In the genomic region with DNA sequence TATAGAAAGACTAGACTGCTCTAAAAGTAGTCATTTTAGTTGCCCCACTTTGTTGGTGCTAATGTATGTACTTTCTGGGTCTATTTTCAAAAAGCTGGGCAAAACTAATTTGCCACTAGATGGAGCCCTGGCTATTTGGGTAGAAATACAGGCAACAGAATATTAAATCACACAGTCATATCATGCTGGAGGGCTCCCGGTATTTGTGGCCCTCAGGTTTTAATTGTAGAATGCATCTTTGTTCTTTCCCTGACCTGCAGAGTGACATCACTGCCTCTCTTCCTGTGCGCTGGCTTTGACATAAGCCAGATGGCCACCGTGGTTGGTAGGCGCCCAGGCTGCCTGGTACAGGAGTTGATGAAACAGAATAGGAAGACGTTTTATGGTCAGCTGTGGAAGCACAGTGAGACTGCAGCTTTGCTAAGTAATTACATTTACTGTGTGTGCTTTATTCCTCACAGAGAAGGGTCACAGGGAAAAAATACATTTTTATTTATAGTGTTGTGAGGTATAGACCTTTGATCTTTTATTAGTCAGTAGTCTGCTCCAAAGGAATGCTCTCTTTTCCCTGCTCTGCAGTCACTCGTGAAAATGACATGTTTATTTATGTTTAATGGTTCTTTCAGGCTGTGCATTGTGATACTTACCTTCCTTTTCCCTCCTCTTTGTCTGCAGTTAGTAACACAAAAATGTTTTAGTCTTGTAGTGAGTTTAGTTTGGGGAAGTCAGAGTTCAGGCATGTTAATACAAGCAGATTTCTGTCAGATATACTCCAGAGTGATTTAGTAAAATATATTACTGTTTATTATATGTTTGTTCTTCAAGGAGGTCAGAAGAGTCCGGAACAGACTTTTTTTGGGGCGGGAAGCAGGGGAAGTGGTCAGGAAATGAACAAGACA, we compare ENCODE assay signal across 1 cellular context.
TF ChIP-seq lines count a peak whose summit lies in the region.

No MANE protein-coding gene starts in this region.

TF ChIP-seq in GM23338, 12 proteins besides CTCF, POLR2A, EP300 and RAD21 (continued from another document):
- TF ChIP-seq, protein P1, sequence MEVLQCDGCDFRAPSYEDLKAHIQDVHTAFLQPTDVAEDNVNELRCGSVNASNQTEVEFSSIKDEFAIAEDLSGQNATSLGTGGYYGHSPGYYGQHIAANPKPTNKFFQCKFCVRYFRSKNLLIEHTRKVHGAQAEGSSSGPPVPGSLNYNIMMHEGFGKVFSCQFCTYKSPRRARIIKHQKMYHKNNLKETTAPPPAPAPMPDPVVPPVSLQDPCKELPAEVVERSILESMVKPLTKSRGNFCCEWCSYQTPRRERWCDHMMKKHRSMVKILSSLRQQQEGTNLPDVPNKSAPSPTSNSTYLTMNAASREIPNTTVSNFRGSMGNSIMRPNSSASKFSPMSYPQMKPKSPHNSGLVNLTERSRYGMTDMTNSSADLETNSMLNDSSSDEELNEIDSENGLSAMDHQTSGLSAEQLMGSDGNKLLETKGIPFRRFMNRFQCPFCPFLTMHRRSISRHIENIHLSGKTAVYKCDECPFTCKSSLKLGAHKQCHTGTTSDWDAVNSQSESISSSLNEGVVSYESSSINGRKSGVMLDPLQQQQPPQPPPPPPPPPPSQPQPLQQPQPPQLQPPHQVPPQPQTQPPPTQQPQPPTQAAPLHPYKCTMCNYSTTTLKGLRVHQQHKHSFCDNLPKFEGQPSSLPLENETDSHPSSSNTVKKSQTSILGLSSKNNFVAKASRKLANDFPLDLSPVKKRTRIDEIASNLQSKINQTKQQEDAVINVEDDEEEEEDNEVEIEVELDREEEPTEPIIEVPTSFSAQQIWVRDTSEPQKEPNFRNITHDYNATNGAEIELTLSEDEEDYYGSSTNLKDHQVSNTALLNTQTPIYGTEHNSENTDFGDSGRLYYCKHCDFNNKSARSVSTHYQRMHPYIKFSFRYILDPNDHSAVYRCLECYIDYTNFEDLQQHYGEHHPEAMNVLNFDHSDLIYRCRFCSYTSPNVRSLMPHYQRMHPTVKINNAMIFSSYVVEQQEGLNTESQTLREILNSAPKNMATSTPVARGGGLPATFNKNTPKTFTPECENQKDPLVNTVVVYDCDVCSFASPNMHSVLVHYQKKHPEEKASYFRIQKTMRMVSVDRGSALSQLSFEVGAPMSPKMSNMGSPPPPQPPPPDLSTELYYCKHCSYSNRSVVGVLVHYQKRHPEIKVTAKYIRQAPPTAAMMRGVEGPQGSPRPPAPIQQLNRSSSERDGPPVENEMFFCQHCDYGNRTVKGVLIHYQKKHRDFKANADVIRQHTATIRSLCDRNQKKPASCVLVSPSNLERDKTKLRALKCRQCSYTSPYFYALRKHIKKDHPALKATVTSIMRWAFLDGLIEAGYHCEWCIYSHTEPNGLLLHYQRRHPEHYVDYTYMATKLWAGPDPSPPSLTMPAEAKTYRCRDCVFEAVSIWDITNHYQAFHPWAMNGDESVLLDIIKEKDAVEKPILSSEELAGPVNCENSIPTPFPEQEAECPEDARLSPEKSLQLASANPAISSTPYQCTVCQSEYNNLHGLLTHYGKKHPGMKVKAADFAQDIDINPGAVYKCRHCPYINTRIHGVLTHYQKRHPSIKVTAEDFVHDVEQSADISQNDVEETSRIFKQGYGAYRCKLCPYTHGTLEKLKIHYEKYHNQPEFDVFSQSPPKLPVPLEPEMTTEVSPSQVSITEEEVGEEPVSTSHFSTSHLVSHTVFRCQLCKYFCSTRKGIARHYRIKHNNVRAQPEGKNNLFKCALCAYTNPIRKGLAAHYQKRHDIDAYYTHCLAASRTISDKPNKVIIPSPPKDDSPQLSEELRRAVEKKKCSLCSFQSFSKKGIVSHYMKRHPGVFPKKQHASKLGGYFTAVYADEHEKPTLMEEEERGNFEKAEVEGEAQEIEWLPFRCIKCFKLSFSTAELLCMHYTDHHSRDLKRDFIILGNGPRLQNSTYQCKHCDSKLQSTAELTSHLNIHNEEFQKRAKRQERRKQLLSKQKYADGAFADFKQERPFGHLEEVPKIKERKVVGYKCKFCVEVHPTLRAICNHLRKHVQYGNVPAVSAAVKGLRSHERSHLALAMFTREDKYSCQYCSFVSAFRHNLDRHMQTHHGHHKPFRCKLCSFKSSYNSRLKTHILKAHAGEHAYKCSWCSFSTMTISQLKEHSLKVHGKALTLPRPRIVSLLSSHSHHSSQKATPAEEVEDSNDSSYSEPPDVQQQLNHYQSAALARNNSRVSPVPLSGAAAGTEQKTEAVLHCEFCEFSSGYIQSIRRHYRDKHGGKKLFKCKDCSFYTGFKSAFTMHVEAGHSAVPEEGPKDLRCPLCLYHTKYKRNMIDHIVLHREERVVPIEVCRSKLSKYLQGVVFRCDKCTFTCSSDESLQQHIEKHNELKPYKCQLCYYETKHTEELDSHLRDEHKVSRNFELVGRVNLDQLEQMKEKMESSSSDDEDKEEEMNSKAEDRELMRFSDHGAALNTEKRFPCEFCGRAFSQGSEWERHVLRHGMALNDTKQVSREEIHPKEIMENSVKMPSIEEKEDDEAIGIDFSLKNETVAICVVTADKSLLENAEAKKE (CRISPR knock-in tag; IDR thresholded peaks at IDR 0.05) = no peak
- TF ChIP-seq ETS1 (IDR thresholded peaks at IDR 0.05) = no peak
- no peak for TF ChIP-seq NANOG (IDR thresholded peaks at IDR 0.05; ENCODE audit: borderline replicate concordance)
- TF ChIP-seq ZNF331 (CRISPR knock-in tag; IDR thresholded peaks at IDR 0.05; ENCODE audit: low read depth) = no peak
